In genomic region chr1:167076136-167076710, GRCh38 we compare ENCODE assay signal across 1 cellular context.
TF ChIP-seq lines count a peak whose summit lies in the region.

No MANE protein-coding gene starts in this region.

TF ChIP-seq in GM12878, 131 proteins besides CTCF, POLR2A, EP300 and RAD21:
- TF ChIP-seq, protein P1, sequence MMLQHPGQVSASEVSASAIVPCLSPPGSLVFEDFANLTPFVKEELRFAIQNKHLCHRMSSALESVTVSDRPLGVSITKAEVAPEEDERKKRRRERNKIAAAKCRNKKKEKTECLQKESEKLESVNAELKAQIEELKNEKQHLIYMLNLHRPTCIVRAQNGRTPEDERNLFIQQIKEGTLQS (IDR thresholded peaks at IDR 0.05; ENCODE audit: borderline replicate concordance, extremely low read depth, low read depth, low read length) = no peak
- TF ChIP-seq, protein P2, sequence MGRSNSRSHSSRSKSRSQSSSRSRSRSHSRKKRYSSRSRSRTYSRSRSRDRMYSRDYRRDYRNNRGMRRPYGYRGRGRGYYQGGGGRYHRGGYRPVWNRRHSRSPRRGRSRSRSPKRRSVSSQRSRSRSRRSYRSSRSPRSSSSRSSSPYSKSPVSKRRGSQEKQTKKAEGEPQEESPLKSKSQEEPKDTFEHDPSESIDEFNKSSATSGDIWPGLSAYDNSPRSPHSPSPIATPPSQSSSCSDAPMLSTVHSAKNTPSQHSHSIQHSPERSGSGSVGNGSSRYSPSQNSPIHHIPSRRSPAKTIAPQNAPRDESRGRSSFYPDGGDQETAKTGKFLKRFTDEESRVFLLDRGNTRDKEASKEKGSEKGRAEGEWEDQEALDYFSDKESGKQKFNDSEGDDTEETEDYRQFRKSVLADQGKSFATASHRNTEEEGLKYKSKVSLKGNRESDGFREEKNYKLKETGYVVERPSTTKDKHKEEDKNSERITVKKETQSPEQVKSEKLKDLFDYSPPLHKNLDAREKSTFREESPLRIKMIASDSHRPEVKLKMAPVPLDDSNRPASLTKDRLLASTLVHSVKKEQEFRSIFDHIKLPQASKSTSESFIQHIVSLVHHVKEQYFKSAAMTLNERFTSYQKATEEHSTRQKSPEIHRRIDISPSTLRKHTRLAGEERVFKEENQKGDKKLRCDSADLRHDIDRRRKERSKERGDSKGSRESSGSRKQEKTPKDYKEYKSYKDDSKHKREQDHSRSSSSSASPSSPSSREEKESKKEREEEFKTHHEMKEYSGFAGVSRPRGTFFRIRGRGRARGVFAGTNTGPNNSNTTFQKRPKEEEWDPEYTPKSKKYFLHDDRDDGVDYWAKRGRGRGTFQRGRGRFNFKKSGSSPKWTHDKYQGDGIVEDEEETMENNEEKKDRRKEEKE (IDR thresholded peaks at IDR 0.05) = no peak
- no peak for TF ChIP-seq JUNB (IDR thresholded peaks at IDR 0.05)
- TF ChIP-seq YBX1 (IDR thresholded peaks at IDR 0.05) = no peak
- TF ChIP-seq DPF2 (IDR thresholded peaks at IDR 0.05) = no peak
- TF ChIP-seq, protein P3, sequence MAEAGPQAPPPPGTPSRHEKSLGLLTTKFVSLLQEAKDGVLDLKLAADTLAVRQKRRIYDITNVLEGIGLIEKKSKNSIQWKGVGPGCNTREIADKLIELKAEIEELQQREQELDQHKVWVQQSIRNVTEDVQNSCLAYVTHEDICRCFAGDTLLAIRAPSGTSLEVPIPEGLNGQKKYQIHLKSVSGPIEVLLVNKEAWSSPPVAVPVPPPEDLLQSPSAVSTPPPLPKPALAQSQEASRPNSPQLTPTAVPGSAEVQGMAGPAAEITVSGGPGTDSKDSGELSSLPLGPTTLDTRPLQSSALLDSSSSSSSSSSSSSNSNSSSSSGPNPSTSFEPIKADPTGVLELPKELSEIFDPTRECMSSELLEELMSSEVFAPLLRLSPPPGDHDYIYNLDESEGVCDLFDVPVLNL (IDR thresholded peaks at IDR 0.05; ENCODE audit: low read depth, low read length) = no peak
- TF ChIP-seq, protein P4, sequence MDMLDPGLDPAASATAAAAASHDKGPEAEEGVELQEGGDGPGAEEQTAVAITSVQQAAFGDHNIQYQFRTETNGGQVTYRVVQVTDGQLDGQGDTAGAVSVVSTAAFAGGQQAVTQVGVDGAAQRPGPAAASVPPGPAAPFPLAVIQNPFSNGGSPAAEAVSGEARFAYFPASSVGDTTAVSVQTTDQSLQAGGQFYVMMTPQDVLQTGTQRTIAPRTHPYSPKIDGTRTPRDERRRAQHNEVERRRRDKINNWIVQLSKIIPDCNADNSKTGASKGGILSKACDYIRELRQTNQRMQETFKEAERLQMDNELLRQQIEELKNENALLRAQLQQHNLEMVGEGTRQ (IDR thresholded peaks at IDR 0.05; ENCODE audit: borderline replicate concordance, low read depth, low read length) = no peak
- no peak for TF ChIP-seq PRDM15 (CRISPR knock-in tag; IDR thresholded peaks at IDR 0.05)
- TF ChIP-seq RELA (IDR thresholded peaks at IDR 0.05; ENCODE audit: borderline replicate concordance, partially characterized antibody) = no peak
- TF ChIP-seq IRF4 (IDR thresholded peaks at IDR 0.05; ENCODE audit: low read depth, low read length) = no peak
- TF ChIP-seq ZNF592 (IDR thresholded peaks at IDR 0.05) = no peak
- TF ChIP-seq, protein P5, sequence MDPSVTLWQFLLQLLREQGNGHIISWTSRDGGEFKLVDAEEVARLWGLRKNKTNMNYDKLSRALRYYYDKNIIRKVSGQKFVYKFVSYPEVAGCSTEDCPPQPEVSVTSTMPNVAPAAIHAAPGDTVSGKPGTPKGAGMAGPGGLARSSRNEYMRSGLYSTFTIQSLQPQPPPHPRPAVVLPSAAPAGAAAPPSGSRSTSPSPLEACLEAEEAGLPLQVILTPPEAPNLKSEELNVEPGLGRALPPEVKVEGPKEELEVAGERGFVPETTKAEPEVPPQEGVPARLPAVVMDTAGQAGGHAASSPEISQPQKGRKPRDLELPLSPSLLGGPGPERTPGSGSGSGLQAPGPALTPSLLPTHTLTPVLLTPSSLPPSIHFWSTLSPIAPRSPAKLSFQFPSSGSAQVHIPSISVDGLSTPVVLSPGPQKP (IDR thresholded peaks at IDR 0.05; ENCODE audit: low read depth, low read length) = no peak
- no peak for TF ChIP-seq ZNF24 (IDR thresholded peaks at IDR 0.05)
- no peak for TF ChIP-seq SMARCA5 (IDR thresholded peaks at IDR 0.05)
- no peak for TF ChIP-seq BCL11A (IDR thresholded peaks at IDR 0.05; ENCODE audit: low read depth, low read length)
- TF ChIP-seq NFYA (IDR thresholded peaks at IDR 0.05; ENCODE audit: borderline replicate concordance, low read depth, low read length) = no peak
- no peak for TF ChIP-seq NR2C1 (IDR thresholded peaks at IDR 0.05)
- TF ChIP-seq, protein P6, sequence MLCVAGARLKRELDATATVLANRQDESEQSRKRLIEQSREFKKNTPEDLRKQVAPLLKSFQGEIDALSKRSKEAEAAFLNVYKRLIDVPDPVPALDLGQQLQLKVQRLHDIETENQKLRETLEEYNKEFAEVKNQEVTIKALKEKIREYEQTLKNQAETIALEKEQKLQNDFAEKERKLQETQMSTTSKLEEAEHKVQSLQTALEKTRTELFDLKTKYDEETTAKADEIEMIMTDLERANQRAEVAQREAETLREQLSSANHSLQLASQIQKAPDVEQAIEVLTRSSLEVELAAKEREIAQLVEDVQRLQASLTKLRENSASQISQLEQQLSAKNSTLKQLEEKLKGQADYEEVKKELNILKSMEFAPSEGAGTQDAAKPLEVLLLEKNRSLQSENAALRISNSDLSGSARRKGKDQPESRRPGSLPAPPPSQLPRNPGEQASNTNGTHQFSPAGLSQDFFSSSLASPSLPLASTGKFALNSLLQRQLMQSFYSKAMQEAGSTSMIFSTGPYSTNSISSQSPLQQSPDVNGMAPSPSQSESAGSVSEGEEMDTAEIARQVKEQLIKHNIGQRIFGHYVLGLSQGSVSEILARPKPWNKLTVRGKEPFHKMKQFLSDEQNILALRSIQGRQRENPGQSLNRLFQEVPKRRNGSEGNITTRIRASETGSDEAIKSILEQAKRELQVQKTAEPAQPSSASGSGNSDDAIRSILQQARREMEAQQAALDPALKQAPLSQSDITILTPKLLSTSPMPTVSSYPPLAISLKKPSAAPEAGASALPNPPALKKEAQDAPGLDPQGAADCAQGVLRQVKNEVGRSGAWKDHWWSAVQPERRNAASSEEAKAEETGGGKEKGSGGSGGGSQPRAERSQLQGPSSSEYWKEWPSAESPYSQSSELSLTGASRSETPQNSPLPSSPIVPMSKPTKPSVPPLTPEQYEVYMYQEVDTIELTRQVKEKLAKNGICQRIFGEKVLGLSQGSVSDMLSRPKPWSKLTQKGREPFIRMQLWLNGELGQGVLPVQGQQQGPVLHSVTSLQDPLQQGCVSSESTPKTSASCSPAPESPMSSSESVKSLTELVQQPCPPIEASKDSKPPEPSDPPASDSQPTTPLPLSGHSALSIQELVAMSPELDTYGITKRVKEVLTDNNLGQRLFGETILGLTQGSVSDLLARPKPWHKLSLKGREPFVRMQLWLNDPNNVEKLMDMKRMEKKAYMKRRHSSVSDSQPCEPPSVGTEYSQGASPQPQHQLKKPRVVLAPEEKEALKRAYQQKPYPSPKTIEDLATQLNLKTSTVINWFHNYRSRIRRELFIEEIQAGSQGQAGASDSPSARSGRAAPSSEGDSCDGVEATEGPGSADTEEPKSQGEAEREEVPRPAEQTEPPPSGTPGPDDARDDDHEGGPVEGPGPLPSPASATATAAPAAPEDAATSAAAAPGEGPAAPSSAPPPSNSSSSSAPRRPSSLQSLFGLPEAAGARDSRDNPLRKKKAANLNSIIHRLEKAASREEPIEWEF (IDR thresholded peaks at IDR 0.05; ENCODE audit: insufficient replicate concordance, low read depth, low read length) = no peak
